In genomic region chr3:189324538-189325138, GRCh38 we compare ENCODE assay signal across 8 cellular contexts.
DNase-seq lines count a peak whose midpoint lies in the region; ATAC-seq and TF ChIP-seq lines count a peak whose summit lies in the region.

No MANE protein-coding gene starts in this region.

- no peaks in the 10 kb centered on the region for H3K27me3 ChIP-seq in colonic mucosa
- no peaks in the 10 kb centered on the region for H3K27me3 ChIP-seq in skeletal muscle tissue (ENCODE audit: control insufficient read depth in 3 of 3, insufficient read depth in 3 of 3, low read length in 3 of 3)

- H3K9ac ChIP-seq in colonic mucosa (ENCODE audit: low read depth in 2 of 2, low read length in 2 of 2), result peak overlapping the region in 1 of 2 donors; percentile 43
- H3K9ac ChIP-seq in skeletal muscle tissue (ENCODE audit: low read depth in 1 of 3, low read length in 3 of 3), result no peak overlapping the region

- H3K4me1 ChIP-seq in colonic mucosa (peaks cover 7% of the 10 kb centered on the region), skeletal muscle tissue (ENCODE audit: control insufficient read depth in 3 of 3, insufficient read depth in 3 of 3, low read length in 3 of 3) (peaks cover 10 to 19% (median 17%) of the 10 kb centered on the region in 3 donors)

- ATAC-seq in HG02981 (IDR thresholded peaks at IDR 0.05; ENCODE audit: unreplicated experiment), result peak; percentile 100

- H3K36me3 ChIP-seq in colonic mucosa (no peaks in the 10 kb centered on the region), skeletal muscle tissue (ENCODE audit: control insufficient read depth in 3 of 3, insufficient read depth in 3 of 3, low read length in 3 of 3) (no peaks in the 10 kb centered on the region)

- TF ChIP-seq CTCF in colonic mucosa (IDR thresholded peaks at IDR 0.05), result no peak

- intact Hi-C loops in colonic mucosa (cut with DNase I) (no loop called here), head of caudate nucleus (cut with DNase I) (no loop called here)

- H3K4me3 ChIP-seq in colonic mucosa (no peak overlapping the region), skeletal muscle tissue (ENCODE audit: low read length in 3 of 3) (no peak overlapping the region)

- DNase-seq in DMS 273 (lab: John Stamatoyannopoulos, UW; ENCODE audit: unreplicated experiment) (peak; percentile 29), DMS 273 treated with DMSO at 0.1 percent for 48 hours (lab: John Stamatoyannopoulos, UW) (no peak), NCI-H2029 treated with DMSO at 0.1 percent for 48 hours (lab: John Stamatoyannopoulos, UW) (peak; percentile 97), colonic mucosa (peak; percentile 89), head of caudate nucleus (no peak)
- DNase-seq in activated CD4-positive, CD25-positive, alpha-beta regulatory T cell treated with anti-CD3 and anti-CD28 coated beads, Interleukin-2, amount 50 U/mL, for 16 hours (ENCODE audit: low read depth, low spot score), result peak; percentile 70

- H3K9me3 ChIP-seq in colonic mucosa (no peaks in the 10 kb centered on the region), skeletal muscle tissue (ENCODE audit: control insufficient read depth in 3 of 3, low read length in 3 of 3) (no peaks in the 10 kb centered on the region)

- H3K27ac ChIP-seq in colonic mucosa (peak overlapping the region; percentile 84), skeletal muscle tissue (ENCODE audit: low read depth, low read length) (peak overlapping the region; percentile 57)

Comparison
In these comparisons a context has a peak if more than half of its experiments do, and no peak if none do; other contexts are left out.
1. DNase-seq: peak in DMS 273 (single experiment), NCI-H2029 treated with DMSO at 0.1 percent for 48 hours (single experiment), activated CD4-positive, CD25-positive, alpha-beta regulatory T cell treated with anti-CD3 and anti-CD28 coated beads, Interleukin-2, amount 50 U/mL, for 16 hours (single experiment) and colonic mucosa (single experiment); none in DMS 273 treated with DMSO at 0.1 percent for 48 hours (single experiment) and head of caudate nucleus (0 of 42).